ENCODE assay signal across 1 cellular context in genomic region chr1:161054805-161055204, GRCh38.
TF ChIP-seq lines count a peak whose summit lies in the region.

No MANE protein-coding gene starts in this region.

TF ChIP-seq in K562, 482 proteins besides CTCF, POLR2A, EP300 and RAD21 (continued from another document):
- TF ChIP-seq, protein P1, sequence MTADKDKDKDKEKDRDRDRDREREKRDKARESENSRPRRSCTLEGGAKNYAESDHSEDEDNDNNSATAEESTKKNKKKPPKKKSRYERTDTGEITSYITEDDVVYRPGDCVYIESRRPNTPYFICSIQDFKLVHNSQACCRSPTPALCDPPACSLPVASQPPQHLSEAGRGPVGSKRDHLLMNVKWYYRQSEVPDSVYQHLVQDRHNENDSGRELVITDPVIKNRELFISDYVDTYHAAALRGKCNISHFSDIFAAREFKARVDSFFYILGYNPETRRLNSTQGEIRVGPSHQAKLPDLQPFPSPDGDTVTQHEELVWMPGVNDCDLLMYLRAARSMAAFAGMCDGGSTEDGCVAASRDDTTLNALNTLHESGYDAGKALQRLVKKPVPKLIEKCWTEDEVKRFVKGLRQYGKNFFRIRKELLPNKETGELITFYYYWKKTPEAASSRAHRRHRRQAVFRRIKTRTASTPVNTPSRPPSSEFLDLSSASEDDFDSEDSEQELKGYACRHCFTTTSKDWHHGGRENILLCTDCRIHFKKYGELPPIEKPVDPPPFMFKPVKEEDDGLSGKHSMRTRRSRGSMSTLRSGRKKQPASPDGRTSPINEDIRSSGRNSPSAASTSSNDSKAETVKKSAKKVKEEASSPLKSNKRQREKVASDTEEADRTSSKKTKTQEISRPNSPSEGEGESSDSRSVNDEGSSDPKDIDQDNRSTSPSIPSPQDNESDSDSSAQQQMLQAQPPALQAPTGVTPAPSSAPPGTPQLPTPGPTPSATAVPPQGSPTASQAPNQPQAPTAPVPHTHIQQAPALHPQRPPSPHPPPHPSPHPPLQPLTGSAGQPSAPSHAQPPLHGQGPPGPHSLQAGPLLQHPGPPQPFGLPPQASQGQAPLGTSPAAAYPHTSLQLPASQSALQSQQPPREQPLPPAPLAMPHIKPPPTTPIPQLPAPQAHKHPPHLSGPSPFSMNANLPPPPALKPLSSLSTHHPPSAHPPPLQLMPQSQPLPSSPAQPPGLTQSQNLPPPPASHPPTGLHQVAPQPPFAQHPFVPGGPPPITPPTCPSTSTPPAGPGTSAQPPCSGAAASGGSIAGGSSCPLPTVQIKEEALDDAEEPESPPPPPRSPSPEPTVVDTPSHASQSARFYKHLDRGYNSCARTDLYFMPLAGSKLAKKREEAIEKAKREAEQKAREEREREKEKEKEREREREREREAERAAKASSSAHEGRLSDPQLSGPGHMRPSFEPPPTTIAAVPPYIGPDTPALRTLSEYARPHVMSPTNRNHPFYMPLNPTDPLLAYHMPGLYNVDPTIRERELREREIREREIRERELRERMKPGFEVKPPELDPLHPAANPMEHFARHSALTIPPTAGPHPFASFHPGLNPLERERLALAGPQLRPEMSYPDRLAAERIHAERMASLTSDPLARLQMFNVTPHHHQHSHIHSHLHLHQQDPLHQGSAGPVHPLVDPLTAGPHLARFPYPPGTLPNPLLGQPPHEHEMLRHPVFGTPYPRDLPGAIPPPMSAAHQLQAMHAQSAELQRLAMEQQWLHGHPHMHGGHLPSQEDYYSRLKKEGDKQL (CRISPR knock-in tag; IDR thresholded peaks at IDR 0.05; ENCODE audit: borderline replicate concordance) = no peak
